In the genomic region with DNA sequence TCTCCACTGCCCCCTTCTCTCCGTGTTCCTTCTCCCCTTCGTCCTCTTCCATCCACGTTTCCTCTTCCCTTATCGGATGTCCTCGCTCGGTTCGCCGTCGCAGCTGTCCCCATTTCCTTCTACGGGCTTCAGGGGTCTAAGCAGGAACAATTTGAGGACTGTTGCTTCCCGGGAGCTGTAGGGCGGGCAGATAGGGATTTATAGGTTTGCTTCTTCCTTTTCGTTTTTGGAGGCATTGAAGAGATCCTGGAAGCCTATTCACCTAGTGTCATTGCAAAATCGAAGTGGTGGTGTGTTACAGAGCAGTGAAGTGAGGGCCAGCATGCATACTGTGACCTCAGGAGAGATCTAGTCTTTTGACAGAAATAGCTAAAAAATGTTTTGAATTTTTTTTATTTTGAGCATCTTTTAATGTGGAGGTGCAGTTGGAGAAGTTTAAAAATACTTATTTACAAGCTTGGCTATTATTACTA, we compare ENCODE assay signal across 8 cellular contexts. TPM values are rescaled to one million over a fixed set of nuclear protein-coding genes. Genes with fewer than 3 reads are reported as not detected.
A peak's percentile ranks its signal among the peaks of the same experiment; 100 is the strongest.
DNase-seq lines count a peak whose midpoint lies in the region; ATAC-seq and TF ChIP-seq lines count a peak whose summit lies in the region.

No MANE protein-coding gene starts in this region.

- no peak for ATAC-seq in DND-41 (ENCODE audit: insufficient read depth, low read depth)
- no peak for ATAC-seq in HG03432 (IDR thresholded peaks at IDR 0.05; ENCODE audit: unreplicated experiment)

- 0 to 1% (median 1%) methylated on average over 14 of the region's 14 CpGs for WGBS in adrenal gland, 4 donors
- WGBS in smooth muscle cell (ENCODE audit: low lambda C conversion rate): 1% methylated on average over 14 of the region's 14 CpGs

- TF ChIP-seq POLR2A in adrenal gland (IDR thresholded peaks at IDR 0.05): no peak

- H3K4me3 ChIP-seq in DND-41 (ENCODE audit: low read depth in 1 of 2, low read length in 2 of 2): peak overlapping the region; percentile 45 to 73
- H3K4me3 ChIP-seq in KMS-11 (IDR thresholded peaks at IDR 0.05; ENCODE audit: insufficient read depth, low read depth, low read length): no peak overlapping the region
- H3K4me3 ChIP-seq in adrenal gland: peak overlapping the region; percentile 64 to 96 (median 78)
- peak overlapping the region; percentile 92 for H3K4me3 ChIP-seq in iPS-18a (ENCODE audit: low read length)
- H3K4me3 ChIP-seq in smooth muscle cell: peak overlapping the region; percentile 84

- H3K9me3 ChIP-seq in DND-41 (ENCODE audit: insufficient read depth, low read length, severe bottlenecking) (no peaks in the 10 kb centered on the region), adrenal gland (replicated peaks in 1 of 3) (no peaks in the 10 kb centered on the region), iPS-18a (ENCODE audit: control insufficient read depth, low read depth, low read length) (no peaks in the 10 kb centered on the region), smooth muscle cell (replicated peaks; ENCODE audit: low read depth) (no peaks in the 10 kb centered on the region)

- H3K9ac ChIP-seq in DND-41 (ENCODE audit: low read depth, low read length): peak overlapping the region; percentile 67
- peak overlapping the region; percentile 56; the same call in 1 of the 2 replicates for H3K9ac ChIP-seq in KMS-11
- H3K9ac ChIP-seq in iPS-18a (ENCODE audit: low read length): peak overlapping the region; percentile 70
- peak overlapping the region; percentile 85 for H3K9ac ChIP-seq in smooth muscle cell (ENCODE audit: low read depth)

- H3K4me2 ChIP-seq in DND-41 (ENCODE audit: insufficient read depth, low read length) (peak overlapping the region; percentile 81), KMS-11 (peak overlapping the region; percentile 98), smooth muscle cell (peak overlapping the region; percentile 98)

- DNase-seq in DND-41: peak; percentile 35
- DNase-seq in adrenal gland: peak in 1 of 7 donors; percentile 51
- peak; percentile 0 for DNase-seq in smooth muscle cell (lab: John Stamatoyannopoulos, UW; ENCODE audit: unreplicated experiment)
- DNase-seq in NCI-H345 (lab: John Stamatoyannopoulos, UW): no peak
- no peak for DNase-seq in effector CD8-positive, alpha-beta T cell (lab: John Stamatoyannopoulos, UW)

- intact Hi-C loops in adrenal gland (cut with DNase I): no loop called here

- H3K4me1 ChIP-seq in DND-41 (ENCODE audit: insufficient read depth, low read length): peaks cover 33% of the 10 kb centered on the region
- H3K4me1 ChIP-seq in KMS-11 (ENCODE audit: low read depth, poor library complexity, severe bottlenecking): peaks cover 19% of the 10 kb centered on the region
- peaks cover 10 to 27% of the 10 kb centered on the region in 2 donors for H3K4me1 ChIP-seq in adrenal gland (replicated peaks in 1 of 2)
- peaks cover 4% of the 10 kb centered on the region for H3K4me1 ChIP-seq in iPS-18a (ENCODE audit: control insufficient read depth, low read depth, low read length)
- H3K4me1 ChIP-seq in smooth muscle cell (ENCODE audit: low read depth): peaks cover 13% of the 10 kb centered on the region

- H3K27me3 ChIP-seq in DND-41 (ENCODE audit: insufficient read depth, low read length, poor library complexity) (no peaks in the 10 kb centered on the region), KMS-11 (ENCODE audit: insufficient read depth, low read depth) (no peaks in the 10 kb centered on the region), adrenal gland (no peaks in the 10 kb centered on the region), iPS-18a (ENCODE audit: control insufficient read depth, insufficient read depth, low read length) (no peaks in the 10 kb centered on the region), smooth muscle cell (ENCODE audit: low read depth) (no peaks in the 10 kb centered on the region)

- H3K27ac ChIP-seq in DND-41 (ENCODE audit: low read length) (peak overlapping the region; percentile 38; the same call in 1 of the 2 replicates), KMS-11 (no peak overlapping the region), adrenal gland (peak overlapping the region; percentile 31 to 95 (median 89)), iPS-18a (ENCODE audit: low read length) (no peak overlapping the region), smooth muscle cell (ENCODE audit: low read depth) (peak overlapping the region; percentile 39)

- no peak for TF ChIP-seq CTCF in DND-41 (IDR thresholded peaks at IDR 0.05; ENCODE audit: borderline replicate concordance, extremely low read depth, low read length, poor library complexity, severe bottlenecking)
- no peak for TF ChIP-seq CTCF in KMS-11 (conservative IDR thresholded peaks at IDR 0.05; ENCODE audit: low read depth, low read length)
- TF ChIP-seq CTCF in adrenal gland (IDR thresholded peaks at IDR 0.05): no peak
- TF ChIP-seq CTCF in smooth muscle cell (IDR thresholded peaks at IDR 0.05; ENCODE audit: borderline replicate concordance, insufficient read depth, poor library complexity, severe bottlenecking): no peak

- H4K20me1 ChIP-seq in DND-41 (ENCODE audit: insufficient read depth, low read length) (peaks cover 7% of the 10 kb centered on the region), KMS-11 (ENCODE audit: insufficient read depth) (no peaks in the 10 kb centered on the region), smooth muscle cell (ENCODE audit: low read depth) (peaks cover 48% of the 10 kb centered on the region)

- H3K79me2 ChIP-seq in DND-41 (ENCODE audit: insufficient read depth, low read length) (peaks cover 46% of the 10 kb centered on the region), KMS-11 (ENCODE audit: insufficient read depth, low read depth) (no peaks in the 10 kb centered on the region), smooth muscle cell (ENCODE audit: low read depth) (peaks cover 56% of the 10 kb centered on the region)

- no peaks in the 10 kb centered on the region for H3F3A ChIP-seq in smooth muscle cell (ENCODE audit: low read depth)

- H2AFZ ChIP-seq in DND-41 (ENCODE audit: low read depth, low read length) (peak overlapping the region; percentile 59), KMS-11 (ENCODE audit: low read depth) (peak overlapping the region; percentile 99), smooth muscle cell (ENCODE audit: low read depth) (peak overlapping the region; percentile 98)

- H3K36me3 ChIP-seq in DND-41 (ENCODE audit: insufficient read depth, low read length) (no peaks in the 10 kb centered on the region; the same call in 1 of the 2 replicates), KMS-11 (ENCODE audit: insufficient read depth) (no peaks in the 10 kb centered on the region), adrenal gland (replicated peaks in 1 of 2) (no peaks in the 10 kb centered on the region), iPS-18a (ENCODE audit: control insufficient read depth, low read depth, low read length) (no peaks in the 10 kb centered on the region), smooth muscle cell (ENCODE audit: low read depth) (no peaks in the 10 kb centered on the region)

RNA-seq across cellular contexts. Expression of a gene that starts 0.9 kb away (rescaled TPM):
- 10 to 100 TPM; 34.7 to 63.5 (median 46.6) TPM for total RNA-seq in adrenal gland
- 10 to 100 TPM in 2 of 3 donors, 1 to 10 TPM in 1; 4.5 to 22.4 (median 11.7) TPM for polyA plus RNA-seq in adrenal gland
- 36.0 and 39.7 TPM in 2 replicates for total RNA-seq in smooth muscle cell
- polyA plus RNA-seq in smooth muscle cell: 8.8 and 9.1 TPM in 2 replicates

RNA-seq across cellular contexts. Expression of a gene that starts 29.0 kb away (rescaled TPM):
- total RNA-seq in adrenal gland (10 to 100 TPM in 7 of 8 donors, 1 to 10 TPM in 1; 8.1 to 34.5 (median 13.8) TPM), smooth muscle cell (3.7 and 4.4 TPM in 2 replicates)
- polyA plus RNA-seq in adrenal gland (10 to 100 TPM in 1 of 3 donors, 1 to 10 TPM in 2; 3.1 to 18.0 (median 4.3) TPM), smooth muscle cell (6.3 and 7.3 TPM in 2 replicates)

Comparison
In these comparisons a context has a peak if more than half of its experiments do, and no peak if none do; other contexts are left out.
1. DNase-seq: peak in DND-41 (single experiment) and smooth muscle cell (single experiment); none in NCI-H345 (single experiment) and effector CD8-positive, alpha-beta T cell (single experiment).
2. H3K27ac ChIP-seq: peak in DND-41 (single experiment), adrenal gland (5 of 5) and smooth muscle cell (single experiment); none in KMS-11 (single experiment) and iPS-18a (single experiment).
3. Peak in every context shown above with its lines, with median percentiles within 50 percentile points of each other: H2AFZ ChIP-seq, H3K4me2 ChIP-seq and H3K9ac ChIP-seq.